In genomic region chr17:42153919-42154491, GRCh38 we compare ENCODE assay signal across 9 cellular contexts. TPM values are rescaled to one million over a fixed set of nuclear protein-coding genes. Genes with fewer than 3 reads are reported as not detected.
DNase-seq lines count a peak whose midpoint lies in the region; ATAC-seq and TF ChIP-seq lines count a peak whose summit lies in the region.
"Had no signal": no experiment of that assay in that cellular context is flagged by ENCODE, and none has a peak within 500 bp of the region (broad histone marks: within the 10 kb centered on the region; RNA-seq: fewer than 3 reads in every experiment).

No MANE protein-coding gene starts in this region.

- H3K27ac Mint-ChIP-seq in activated CD4-positive, alpha-beta T cell treated with anti-CD3 and anti-CD28 coated beads for 36 hours: peak overlapping the region; percentile 93
- peak overlapping the region; percentile 82 for H3K27ac Mint-ChIP-seq in progenitor cell of endocrine pancreas

- no peak for TF ChIP-seq CTCF in fibroblast of lung (conservative IDR thresholded peaks at IDR 0.05 in 1 of 2, IDR thresholded peaks at IDR 0.05 in 1 of 2; ENCODE audit: low read depth in 1 of 2, low read length in 2 of 2)
- TF ChIP-seq CTCF in progenitor cell of endocrine pancreas (IDR thresholded peaks at IDR 0.05; ENCODE audit: unreplicated experiment): no peak

- POLR2A ChIA-PET in activated CD4-positive, alpha-beta T cell treated with anti-CD3 and anti-CD28 coated beads for 36 hours (lab: Charles Lee): interaction anchor here (0.6 to 0.9 kb wide), 3 partner anchors 9 to 134 kb away, joined by 3 to 4 read pairs (median 3); partner anchors contain the start of gene NKIRAS2

- no peak for DNase-seq in activated CD4-positive, alpha-beta T cell treated with anti-CD3 and anti-CD28 coated beads for 36 hours
- DNase-seq in activated CD4-positive, alpha-beta T cell treated with anti-CD3 and anti-CD28 coated beads, Interleukin-2, amount 50 U/mL, for 4 hours: no peak
- DNase-seq in SKM-1 treated with dmso at 0.1 percent for 144 hours (lab: John Stamatoyannopoulos, UW; ENCODE audit: unreplicated experiment) (peak; percentile 50), fibroblast of lung (ENCODE audit: low read depth in 2 of 2) (peak; percentile 22 to 43), progenitor cell of endocrine pancreas (ENCODE audit: low spot score, unreplicated experiment) (no peak), glomerular visceral epithelial cell (ENCODE audit: extremely low spot score) (no peak), NCI-H524 treated with DMSO at 0.1 percent for 48 hours (lab: John Stamatoyannopoulos, UW) (no peak)

- peaks cover 31% of the 10 kb centered on the region for H3K4me1 Mint-ChIP-seq in activated CD4-positive, alpha-beta T cell treated with anti-CD3 and anti-CD28 coated beads for 36 hours
- H3K4me1 Mint-ChIP-seq in progenitor cell of endocrine pancreas (ENCODE audit: low read depth): peaks cover 16% of the 10 kb centered on the region

- no peaks in the 10 kb centered on the region for H3K27me3 Mint-ChIP-seq in activated CD4-positive, alpha-beta T cell treated with anti-CD3 and anti-CD28 coated beads for 36 hours
- peaks cover 3% of the 10 kb centered on the region for H3K27me3 Mint-ChIP-seq in progenitor cell of endocrine pancreas

- no peak overlapping the region for H2AFZ ChIP-seq in fibroblast of lung (ENCODE audit: low read length)

- H3K27me3 ChIP-seq in fibroblast of lung (ENCODE audit: control insufficient read depth, insufficient read depth, low read length): no peaks in the 10 kb centered on the region

- H3K36me3 Mint-ChIP-seq in activated CD4-positive, alpha-beta T cell treated with anti-CD3 and anti-CD28 coated beads for 36 hours (ENCODE audit: low read depth): peaks cover 5% of the 10 kb centered on the region
- no peaks in the 10 kb centered on the region for H3K36me3 Mint-ChIP-seq in progenitor cell of endocrine pancreas (ENCODE audit: insufficient read depth)

- peak overlapping the region; percentile 90 for H3K27ac ChIP-seq in fibroblast of lung (ENCODE audit: insufficient read depth, low read length)

- H3K79me2 ChIP-seq in fibroblast of lung (ENCODE audit: control insufficient read depth, insufficient read depth, low read length): peaks cover 51% of the 10 kb centered on the region

- H3K9me3 ChIP-seq in fibroblast of lung (ENCODE audit: control insufficient read depth, insufficient read depth, low read depth, low read length): no peaks in the 10 kb centered on the region

- no peaks in the 10 kb centered on the region for H3K9me3 Mint-ChIP-seq in activated CD4-positive, alpha-beta T cell treated with anti-CD3 and anti-CD28 coated beads for 36 hours (ENCODE audit: low read depth)
- no peaks in the 10 kb centered on the region for H3K9me3 Mint-ChIP-seq in progenitor cell of endocrine pancreas (ENCODE audit: low read depth)

- peaks cover 7% of the 10 kb centered on the region for H3K4me1 ChIP-seq in fibroblast of lung (ENCODE audit: control insufficient read depth, extremely low read depth, insufficient read depth, low read length)

- H4K20me1 ChIP-seq in fibroblast of lung (ENCODE audit: control insufficient read depth, extremely low read depth, insufficient read depth, low read length): peaks cover 2% of the 10 kb centered on the region

- CTCF ChIA-PET in activated CD4-positive, alpha-beta T cell treated with anti-CD3 and anti-CD28 coated beads for 36 hours (lab: Charles Lee): interaction anchor here (0.6 to 1.1 kb wide), 7 partner anchors 20 to 224 kb away, joined by 3 to 7 read pairs (median 3); partner anchors contain the start of genes GHDC, NKIRAS2 and ODAD4

- H3K4me3 ChIP-seq in fibroblast of lung (replicated peaks in 1 of 4; ENCODE audit: control extremely low read depth in 1 of 4, insufficient read depth in 1 of 4, low read depth in 3 of 4, low read length in 4 of 4): peak overlapping the region; percentile 99 to 100 (median 99)

- H3K36me3 ChIP-seq in fibroblast of lung (ENCODE audit: control insufficient read depth, insufficient read depth, low read length): no peaks in the 10 kb centered on the region

- H3K4me3 Mint-ChIP-seq in activated CD4-positive, alpha-beta T cell treated with anti-CD3 and anti-CD28 coated beads for 36 hours: peak overlapping the region; percentile 97
- peak overlapping the region; percentile 83 for H3K4me3 Mint-ChIP-seq in progenitor cell of endocrine pancreas (ENCODE audit: low read depth)

- H3K4me2 ChIP-seq in fibroblast of lung (ENCODE audit: extremely low read depth, insufficient read depth, low read length): peak overlapping the region; percentile 98

- no peak for ATAC-seq in activated CD4-positive, alpha-beta T cell treated with anti-CD3 and anti-CD28 coated beads for 36 hours
- ATAC-seq in HG02759 (IDR thresholded peaks at IDR 0.05; ENCODE audit: unreplicated experiment): no peak

- intact Hi-C loops in activated CD4-positive, alpha-beta T cell treated with anti-CD3 and anti-CD28 coated beads for 36 hours (cut with DNase I, micrococcal nuclease): loop anchor here (2.0 kb wide), 1 partner anchor 41 kb away; the partner anchor contains the start of gene DHX58 (in 2 of the 2)

- peak overlapping the region; percentile 96 for H3K9ac ChIP-seq in fibroblast of lung (ENCODE audit: insufficient read depth, low read length)

RNA-seq across cellular contexts. Expression of gene RAB5C, which starts 0.8 kb away (rescaled TPM):
- total RNA-seq in activated CD4-positive, alpha-beta T cell treated with anti-CD3 and anti-CD28 coated beads for 36 hours: 10 to 100 TPM; 32.0 to 47.3 TPM
- total RNA-seq in fibroblast of lung (44.7 and 65.2 TPM in 2 replicates), progenitor cell of endocrine pancreas (68.8 and 70.3 TPM in 2 replicates)
- 162 and 197 TPM in 2 replicates for polyA plus RNA-seq in fibroblast of lung
- 162 and 198 TPM in 2 replicates for polyA plus RNA-seq in fibroblast of lung (2012)
- polyA minus RNA-seq in fibroblast of lung (ENCODE audit: low replicate concordance): 197 and 241 TPM in 2 replicates

RNA-seq across cellular contexts. Expression of gene KCNH4, which starts 26.9 kb away (rescaled TPM):
- total RNA-seq in activated CD4-positive, alpha-beta T cell treated with anti-CD3 and anti-CD28 coated beads for 36 hours: under 1 TPM; 0.43 to 0.53 TPM
- total RNA-seq in fibroblast of lung (not detected in 2 replicates), progenitor cell of endocrine pancreas (not detected in 2 replicates)
- polyA plus RNA-seq in fibroblast of lung: 0.01 and 0.03 TPM in 2 replicates
- not detected in 2 replicates for polyA plus RNA-seq in fibroblast of lung (2012)
- not detected in 2 replicates for polyA minus RNA-seq in fibroblast of lung (ENCODE audit: low replicate concordance)

RNA-seq across cellular contexts. Expression of gene HCRT, which starts 31.2 kb away (rescaled TPM):
- total RNA-seq in activated CD4-positive, alpha-beta T cell treated with anti-CD3 and anti-CD28 coated beads for 36 hours: not detected
- total RNA-seq in fibroblast of lung (not detected in 2 replicates), progenitor cell of endocrine pancreas (not detected in 2 replicates)
- not detected in 2 replicates for polyA plus RNA-seq in fibroblast of lung
- polyA plus RNA-seq in fibroblast of lung (2012): not detected in 2 replicates
- not detected in 2 replicates for polyA minus RNA-seq in fibroblast of lung (ENCODE audit: low replicate concordance)
- total RNA-seq: glomerular endothelial cell had no signal

RNA-seq across cellular contexts. Expression of gene HSPB9, which starts 31.4 kb away (rescaled TPM):
- under 1 TPM; 0.09 to 0.11 TPM for total RNA-seq in activated CD4-positive, alpha-beta T cell treated with anti-CD3 and anti-CD28 coated beads for 36 hours
- not detected in 2 replicates for total RNA-seq in fibroblast of lung
- polyA plus RNA-seq in fibroblast of lung: not detected in 2 replicates
- 0.09 TPM in 1 of 2 replicates, not detected in the other for polyA plus RNA-seq in fibroblast of lung (2012)
- not detected in 2 replicates for polyA minus RNA-seq in fibroblast of lung (ENCODE audit: low replicate concordance)
- total RNA-seq in progenitor cell of endocrine pancreas: 0.16 TPM in 1 of 2 replicates, not detected in the other
- total RNA-seq: glomerular endothelial cell had no signal

RNA-seq across cellular contexts. Expression of gene KAT2A, which starts 32.8 kb away (rescaled TPM):
- 10 to 100 TPM; 46.2 to 54.8 TPM for total RNA-seq in activated CD4-positive, alpha-beta T cell treated with anti-CD3 and anti-CD28 coated beads for 36 hours
- total RNA-seq in fibroblast of lung: 7.4 and 7.8 TPM in 2 replicates
- 9.1 and 11.8 TPM in 2 replicates for polyA plus RNA-seq in fibroblast of lung
- 9.4 and 14.1 TPM in 2 replicates for polyA plus RNA-seq in fibroblast of lung (2012)
- 12.6 and 34.0 TPM in 2 replicates for polyA minus RNA-seq in fibroblast of lung (ENCODE audit: low replicate concordance)
- 40.1 and 43.2 TPM in 2 replicates for total RNA-seq in progenitor cell of endocrine pancreas

Comparison
In these comparisons a context has a peak if more than half of its experiments do, and no peak if none do; other contexts are left out.
1. DNase-seq: peak in SKM-1 treated with dmso at 0.1 percent for 144 hours (single experiment) and fibroblast of lung (2 of 2); none in activated CD4-positive, alpha-beta T cell treated with anti-CD3 and anti-CD28 coated beads for 36 hours (single experiment), activated CD4-positive, alpha-beta T cell treated with anti-CD3 and anti-CD28 coated beads, Interleukin-2, amount 50 U/mL, for 4 hours (0 of 2), progenitor cell of endocrine pancreas (single experiment), glomerular visceral epithelial cell (single experiment) and NCI-H524 treated with DMSO at 0.1 percent for 48 hours (single experiment).